Comparison of ENCODE assay signal across 8 cellular contexts in the genomic region with DNA sequence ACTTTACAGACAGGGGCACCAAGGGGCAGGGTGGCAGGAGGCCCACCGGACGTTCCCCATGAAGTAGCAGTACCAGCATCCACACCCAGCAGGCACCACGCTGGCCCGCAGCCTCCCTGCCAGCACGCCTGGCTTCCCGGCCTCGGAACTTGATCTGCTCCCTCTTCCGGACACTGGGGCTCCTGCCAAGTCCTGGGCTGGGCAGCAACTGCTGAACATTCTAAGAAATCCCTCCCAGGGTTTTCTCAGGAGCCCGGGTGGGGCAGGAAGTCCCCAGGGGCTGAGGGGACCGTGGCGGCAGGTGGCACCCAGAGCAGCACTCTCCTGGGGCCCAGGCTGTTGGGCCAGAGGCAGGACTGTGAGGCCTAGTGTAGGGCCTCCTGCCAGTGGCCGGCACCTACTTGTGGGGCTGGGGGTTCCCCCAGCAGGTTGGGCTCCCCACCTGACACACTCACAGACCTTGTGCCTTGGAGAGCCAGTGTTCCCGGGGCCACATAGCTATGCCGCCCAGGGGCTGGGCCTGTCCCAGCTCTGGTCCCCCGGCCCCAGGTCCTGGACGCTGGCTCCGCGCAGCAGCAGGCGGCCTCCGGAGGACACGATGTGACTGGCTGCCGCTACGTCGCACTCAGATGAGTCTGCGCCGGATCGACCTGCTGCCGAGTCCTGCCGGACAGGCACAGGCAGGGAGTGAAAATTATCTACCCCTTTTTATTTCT.
DNase-seq lines count a peak whose midpoint lies in the region; ATAC-seq, FAIRE-seq and TF ChIP-seq lines count a peak whose summit lies in the region.

No MANE protein-coding gene starts in this region.

- H3K9me3 Mint-ChIP-seq in activated naive CD4-positive, alpha-beta T cell treated with anti-CD3 and anti-CD28 coated beads, Interleukin-2, amount 10 ng/mL, durations not matched to agents 7 days and 5 days, result no peaks in the 10 kb centered on the region
- no peaks in the 10 kb centered on the region for H3K9me3 Mint-ChIP-seq in activated naive CD4-positive, alpha-beta T cell treated with anti-CD3 and anti-CD28 coated beads for 36 hours

- peak in 1 of 2 donors; percentile 51 for TF ChIP-seq RAD21 in liver (IDR thresholded peaks at IDR 0.05)

- H3K4me3 ChIP-seq in breast epithelium, result no peak overlapping the region
- no peak overlapping the region for H3K4me3 ChIP-seq in liver (ENCODE audit: low read depth in 1 of 3, low read length in 3 of 3)

- 59% methylated on average over 29 of the region's 29 CpGs for WGBS in liver

- FAIRE-seq in urothelium cell line (lab: Jason Lieb, UNC), result peak; percentile 80

- H3K9me3 ChIP-seq in breast epithelium (no peaks in the 10 kb centered on the region), liver (ENCODE audit: control insufficient read depth in 4 of 4, low read length in 3 of 4) (no peaks in the 10 kb centered on the region)

- H3K36me3 Mint-ChIP-seq in activated naive CD4-positive, alpha-beta T cell treated with anti-CD3 and anti-CD28 coated beads, Interleukin-2, amount 10 ng/mL, durations not matched to agents 7 days and 5 days, result peaks cover 5% of the 10 kb centered on the region
- no peaks in the 10 kb centered on the region for H3K36me3 Mint-ChIP-seq in activated naive CD4-positive, alpha-beta T cell treated with anti-CD3 and anti-CD28 coated beads for 36 hours (ENCODE audit: low read depth)

- DNase-seq in activated naive CD4-positive, alpha-beta T cell treated with anti-CD3 and anti-CD28 coated beads, Interleukin-2, amount 10 ng/mL, durations not matched to agents 7 days and 5 days, result peak; percentile 52
- no peak for DNase-seq in activated naive CD4-positive, alpha-beta T cell treated with anti-CD3 and anti-CD28 coated beads for 36 hours
- peak; percentile 60 to 80 for DNase-seq in breast epithelium (ENCODE audit: low spot score in 2 of 2)
- DNase-seq in urothelium cell line (ENCODE audit: low spot score), result peak; percentile 63
- DNase-seq in amniotic stem cell (lab: John Stamatoyannopoulos, UW), result no peak

- peak overlapping the region; percentile 63 for H3K4me3 Mint-ChIP-seq in activated naive CD4-positive, alpha-beta T cell treated with anti-CD3 and anti-CD28 coated beads, Interleukin-2, amount 10 ng/mL, durations not matched to agents 7 days and 5 days
- no peak overlapping the region for H3K4me3 Mint-ChIP-seq in activated naive CD4-positive, alpha-beta T cell treated with anti-CD3 and anti-CD28 coated beads for 36 hours

- intact Hi-C loops in activated naive CD4-positive, alpha-beta T cell treated with anti-CD3 and anti-CD28 coated beads for 36 hours (cut with micrococcal nuclease), result no loop called here
- intact Hi-C loops in breast epithelium (cut with DNase I; ENCODE audit: low total_unique reads), result no loop called here

- H3K27me3 ChIP-seq in breast epithelium (peaks cover 0 to 55% of the 10 kb centered on the region in 2 donors), liver (ENCODE audit: control insufficient read depth in 4 of 4, insufficient read depth in 4 of 4, low read length in 3 of 4) (no peaks in the 10 kb centered on the region)

- CTCF ChIA-PET in activated naive CD4-positive, alpha-beta T cell treated with anti-CD3 and anti-CD28 coated beads, Interleukin-2, amount 10 ng/mL, durations not matched to agents 7 days and 5 days (lab: Charles Lee), result interaction anchor here (1.7 kb wide), 1 partner anchor 115 kb away, joined by 4 read pairs; no protein-coding TSS in a partner anchor
- CTCF ChIA-PET in activated naive CD4-positive, alpha-beta T cell treated with anti-CD3 and anti-CD28 coated beads for 36 hours (lab: Charles Lee), result no interaction called here

- peaks cover 47% of the 10 kb centered on the region for H3K27me3 Mint-ChIP-seq in activated naive CD4-positive, alpha-beta T cell treated with anti-CD3 and anti-CD28 coated beads, Interleukin-2, amount 10 ng/mL, durations not matched to agents 7 days and 5 days
- peaks cover 10% of the 10 kb centered on the region for H3K27me3 Mint-ChIP-seq in activated naive CD4-positive, alpha-beta T cell treated with anti-CD3 and anti-CD28 coated beads for 36 hours (ENCODE audit: low read depth)

- peaks cover 56% of the 10 kb centered on the region for H3K4me1 Mint-ChIP-seq in activated naive CD4-positive, alpha-beta T cell treated with anti-CD3 and anti-CD28 coated beads, Interleukin-2, amount 10 ng/mL, durations not matched to agents 7 days and 5 days
- H3K4me1 Mint-ChIP-seq in activated naive CD4-positive, alpha-beta T cell treated with anti-CD3 and anti-CD28 coated beads for 36 hours (ENCODE audit: low read depth), result peaks cover 10% of the 10 kb centered on the region

- TF ChIP-seq CTCF in breast epithelium (IDR thresholded peaks at IDR 0.05), result no peak
- TF ChIP-seq CTCF in liver (IDR thresholded peaks at IDR 0.05; ENCODE audit: low read depth, low read length, missing input control), result peak; percentile 9

- no peak overlapping the region for H3K9ac ChIP-seq in liver (ENCODE audit: low read depth in 1 of 2, low read length in 2 of 2)

- ATAC-seq in HG02798 (IDR thresholded peaks at IDR 0.05; ENCODE audit: poor library complexity, unreplicated experiment) (no peak), HG03354 (IDR thresholded peaks at IDR 0.05; ENCODE audit: poor library complexity, severe bottlenecking, unreplicated experiment) (no peak)

- peak overlapping the region; percentile 34 to 41 for H3K27ac ChIP-seq in breast epithelium
- no peak overlapping the region for H3K27ac ChIP-seq in liver (ENCODE audit: low read depth in 1 of 2, low read length in 2 of 2)

- H3K36me3 ChIP-seq in breast epithelium (no peaks in the 10 kb centered on the region), liver (ENCODE audit: control insufficient read depth in 4 of 4, insufficient read depth in 3 of 4, low read depth in 1 of 4, low read length in 3 of 4) (no peaks in the 10 kb centered on the region)

- H3K4me1 ChIP-seq in breast epithelium (peaks cover 0 to 4% of the 10 kb centered on the region in 2 donors), liver (ENCODE audit: control insufficient read depth in 4 of 4, insufficient read depth in 4 of 4, low read length in 3 of 4) (peaks cover 3 to 6% (median 4%) of the 10 kb centered on the region in 4 donors)

- peak overlapping the region; percentile 80 for H3K27ac Mint-ChIP-seq in activated naive CD4-positive, alpha-beta T cell treated with anti-CD3 and anti-CD28 coated beads, Interleukin-2, amount 10 ng/mL, durations not matched to agents 7 days and 5 days
- no peak overlapping the region for H3K27ac Mint-ChIP-seq in activated naive CD4-positive, alpha-beta T cell treated with anti-CD3 and anti-CD28 coated beads for 36 hours

- TF ChIP-seq POLR2A in breast epithelium (IDR thresholded peaks at IDR 0.05), result no peak

TF ChIP-seq in liver, 16 proteins besides CTCF, POLR2A, EP300 and RAD21:
- TF ChIP-seq FOXA2 (IDR thresholded peaks at IDR 0.05), result no peak
- TF ChIP-seq, protein P1, sequence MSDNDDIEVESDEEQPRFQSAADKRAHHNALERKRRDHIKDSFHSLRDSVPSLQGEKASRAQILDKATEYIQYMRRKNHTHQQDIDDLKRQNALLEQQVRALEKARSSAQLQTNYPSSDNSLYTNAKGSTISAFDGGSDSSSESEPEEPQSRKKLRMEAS (IDR thresholded peaks at IDR 0.05), result no peak
- no peak for TF ChIP-seq FOXA1 (IDR thresholded peaks at IDR 0.05)
- no peak for TF ChIP-seq TAF1 (conservative IDR thresholded peaks at IDR 0.05)

Comparison
In these comparisons a context has a peak if more than half of its experiments do, and no peak if none do; other contexts are left out.
1. DNase-seq: peak in activated naive CD4-positive, alpha-beta T cell treated with anti-CD3 and anti-CD28 coated beads, Interleukin-2, amount 10 ng/mL, durations not matched to agents 7 days and 5 days (single experiment), breast epithelium (2 of 2) and urothelium cell line (single experiment); none in activated naive CD4-positive, alpha-beta T cell treated with anti-CD3 and anti-CD28 coated beads for 36 hours (single experiment) and amniotic stem cell (single experiment).
2. H3K27ac ChIP-seq: peak in breast epithelium (2 of 2); none in liver (0 of 2).